24 cellular contexts compared by ENCODE assay signal in genomic region chr6:104186836-104187235, GRCh38.
"Had no signal": no experiment of that assay in that cellular context is flagged by ENCODE, and none has a peak within 500 bp of the region (broad histone marks: within the 10 kb centered on the region; RNA-seq: fewer than 3 reads in every experiment).

No MANE protein-coding gene starts in this region.

- H3K4me3 ChIP-seq: esophagus muscularis mucosa, heart right ventricle, prostate gland, right atrium auricular region, smooth muscle cell, suprapubic skin had no signal

- H3K27ac Mint-ChIP-seq: endodermal cell; immature natural killer cell; naive thymus-derived CD8-positive, alpha-beta T cell; nephron progenitor cell; stimulated activated naive CD8-positive, alpha-beta T cell treated with anti-CD3 and anti-CD28 coated beads, Interleukin-15, amount 100 ng/mL, for 72 hours; type B pancreatic cell had no signal

- H3K4me1 ChIP-seq: esophagus muscularis mucosa, heart right ventricle, prostate gland, right atrium auricular region, suprapubic skin had no signal

- H3K4me3 Mint-ChIP-seq: endodermal cell; immature natural killer cell; naive thymus-derived CD8-positive, alpha-beta T cell; nephron progenitor cell; stimulated activated naive CD8-positive, alpha-beta T cell treated with anti-CD3 and anti-CD28 coated beads, Interleukin-15, amount 100 ng/mL, for 72 hours; type B pancreatic cell had no signal

- H3K27ac ChIP-seq: esophagus muscularis mucosa, heart right ventricle, prostate gland, right atrium auricular region, suprapubic skin had no signal

- H3K36me3 Mint-ChIP-seq: immature natural killer cell; naive thymus-derived CD8-positive, alpha-beta T cell; type B pancreatic cell had no signal

- DNase-seq: cerebellar nuclear complex; cortex of kidney; foreskin melanocyte; glutamatergic neuron; heart right ventricle; hippocampal formation; immature natural killer cell; naive thymus-derived CD8-positive, alpha-beta T cell; nephron progenitor cell; nucleus accumbens; stimulated activated CD4-positive, alpha-beta T cell treated with anti-CD3 and anti-CD28 coated beads, Interleukin-12 subunit alpha, Interleukin-12 subunit beta, amount 100 ng/mL, for 4 hours; stimulated activated CD4-positive, alpha-beta T cell treated with anti-CD3 and anti-CD28 coated beads, Interleukin-1b, Interleukin-23, amount 100 ng/mL, for 48 hours; stimulated activated CD4-positive, alpha-beta T cell treated with anti-CD3 and anti-CD28 coated beads, Interleukin-4, amount 100 ng/mL, for 1 hour; stimulated activated CD8-positive, alpha-beta memory T cell treated with anti-CD3 and anti-CD28 coated beads, Interleukin-4, amount 100 ng/mL, for 48 hours; stimulated activated naive CD4-positive, alpha-beta T cell; stimulated activated naive CD8-positive, alpha-beta T cell treated with anti-CD3 and anti-CD28 coated beads, Interleukin-15, amount 100 ng/mL, for 72 hours had no signal

- H3K4me2 ChIP-seq: smooth muscle cell had no signal

- H3K27me3 Mint-ChIP-seq: naive thymus-derived CD8-positive, alpha-beta T cell; stimulated activated naive CD8-positive, alpha-beta T cell treated with anti-CD3 and anti-CD28 coated beads, Interleukin-15, amount 100 ng/mL, for 72 hours had no signal

- H3K9me3 ChIP-seq: prostate gland, suprapubic skin had no signal

- H3K27me3 ChIP-seq: esophagus muscularis mucosa, heart right ventricle, right atrium auricular region, suprapubic skin had no signal

- H3K36me3 ChIP-seq: esophagus muscularis mucosa, heart right ventricle, prostate gland, right atrium auricular region, suprapubic skin had no signal

- H3K4me1 Mint-ChIP-seq: endodermal cell; immature natural killer cell; naive thymus-derived CD8-positive, alpha-beta T cell; nephron progenitor cell; stimulated activated naive CD8-positive, alpha-beta T cell treated with anti-CD3 and anti-CD28 coated beads, Interleukin-15, amount 100 ng/mL, for 72 hours had no signal

- ATAC-seq: heart right ventricle; naive thymus-derived CD8-positive, alpha-beta T cell; sciatic nerve; stimulated activated naive CD8-positive, alpha-beta T cell treated with anti-CD3 and anti-CD28 coated beads, Interleukin-15, amount 100 ng/mL, for 72 hours had no signal
